In the genomic region with DNA sequence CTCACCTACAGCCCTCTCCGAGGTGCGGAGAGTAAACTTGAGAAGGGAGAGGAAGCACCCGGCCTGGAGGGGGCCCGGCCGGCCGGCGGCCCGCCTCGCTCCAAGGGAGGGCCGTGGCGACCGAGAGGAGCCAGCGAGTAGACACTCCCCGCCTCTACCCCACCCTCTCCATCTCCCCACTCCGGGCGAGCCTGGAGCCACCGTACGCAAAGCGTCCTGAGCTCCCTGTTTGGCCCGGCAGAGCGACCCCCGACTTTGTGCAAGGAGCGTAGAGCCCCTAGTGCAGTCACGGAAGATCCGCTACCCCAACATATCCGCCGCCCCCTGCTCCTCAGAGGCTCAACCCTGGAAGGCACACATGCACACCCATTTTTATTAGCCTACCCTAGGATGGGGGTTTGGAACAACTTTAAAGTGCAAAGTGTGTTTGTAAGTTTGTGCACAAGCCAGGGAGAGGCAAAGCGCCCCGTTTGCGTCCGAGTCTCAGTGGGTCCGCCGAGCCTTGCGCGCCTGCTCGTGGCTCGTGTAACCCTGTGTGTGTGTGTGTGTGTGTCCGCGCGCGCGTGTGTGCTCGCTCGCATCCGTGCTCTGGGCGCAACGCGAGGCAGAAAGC, we compare ENCODE assay signal across 8 cellular contexts. TPM values are rescaled to one million over a fixed set of nuclear protein-coding genes. Genes with fewer than 3 reads are reported as not detected.
DNase-seq lines count a peak whose midpoint lies in the region; ATAC-seq and TF ChIP-seq lines count a peak whose summit lies in the region.

No MANE protein-coding gene starts in this region.

- H4K20me1 ChIP-seq in KMS-11 (ENCODE audit: insufficient read depth): no peaks in the 10 kb centered on the region

- intact Hi-C loops in esophagus muscularis mucosa (cut with DNase I): loop anchor here (2.0 kb wide), 1 partner anchor 147 kb away; no protein-coding TSS in a partner anchor
- intact Hi-C loops in natural killer cell (cut with micrococcal nuclease): no loop called here

- DNase-seq in DMS53 (lab: John Stamatoyannopoulos, UW): peak; percentile 73
- DNase-seq in activated CD8-positive, alpha-beta T cell treated with anti-CD3 and anti-CD28 coated beads, Interleukin-2, amount 10 ng/mL, durations not matched to agents 7 days and 5 days: peak; percentile 65
- DNase-seq in esophagus muscularis mucosa (ENCODE audit: extremely low spot score): no peak
- peak; percentile 21 for DNase-seq in natural killer cell

- peak overlapping the region; percentile 50; the same call in 1 of the 2 replicates for H3K9ac ChIP-seq in KMS-11

- TF ChIP-seq CTCF in KMS-11 (conservative IDR thresholded peaks at IDR 0.05; ENCODE audit: low read depth, low read length) (no peak), esophagus muscularis mucosa (IDR thresholded peaks at IDR 0.05) (no peak), natural killer cell (IDR thresholded peaks at IDR 0.05) (no peak)

- H3K36me3 Mint-ChIP-seq in activated CD8-positive, alpha-beta T cell treated with anti-CD3 and anti-CD28 coated beads, Interleukin-2, amount 10 ng/mL, durations not matched to agents 7 days and 5 days (ENCODE audit: low read depth): no peaks in the 10 kb centered on the region
- H3K36me3 Mint-ChIP-seq in natural killer cell: no peaks in the 10 kb centered on the region

- H3K27me3 ChIP-seq in KMS-11 (ENCODE audit: insufficient read depth, low read depth) (peaks cover 8% of the 10 kb centered on the region), esophagus muscularis mucosa (no peaks in the 10 kb centered on the region)

- H3K9me3 Mint-ChIP-seq in activated CD8-positive, alpha-beta T cell treated with anti-CD3 and anti-CD28 coated beads, Interleukin-2, amount 10 ng/mL, durations not matched to agents 7 days and 5 days (ENCODE audit: insufficient read depth): no peaks in the 10 kb centered on the region
- H3K9me3 Mint-ChIP-seq in natural killer cell: no peaks in the 10 kb centered on the region

- peaks cover 21% of the 10 kb centered on the region for H3K4me1 Mint-ChIP-seq in activated CD8-positive, alpha-beta T cell treated with anti-CD3 and anti-CD28 coated beads, Interleukin-2, amount 10 ng/mL, durations not matched to agents 7 days and 5 days (ENCODE audit: low read depth)
- H3K4me1 Mint-ChIP-seq in natural killer cell: peaks cover 6 to 29% of the 10 kb centered on the region in 2 donors

- H3K4me3 ChIP-seq in KMS-11 (IDR thresholded peaks at IDR 0.05; ENCODE audit: insufficient read depth, low read depth, low read length) (no peak overlapping the region), esophagus muscularis mucosa (peak overlapping the region; percentile 66 to 86 (median 74))

- H3K79me2 ChIP-seq in KMS-11 (ENCODE audit: insufficient read depth, low read depth): no peaks in the 10 kb centered on the region

- no peaks in the 10 kb centered on the region for H3K36me3 ChIP-seq in KMS-11 (ENCODE audit: insufficient read depth)
- peaks cover 0 to 10% (median 0%) of the 10 kb centered on the region in 4 donors for H3K36me3 ChIP-seq in esophagus muscularis mucosa

- peak overlapping the region; percentile 70 for H3K4me2 ChIP-seq in KMS-11

- H3K9me3 ChIP-seq in esophagus muscularis mucosa: no peaks in the 10 kb centered on the region

- CTCF ChIA-PET in activated CD8-positive, alpha-beta T cell treated with anti-CD3 and anti-CD28 coated beads, Interleukin-2, amount 10 ng/mL, durations not matched to agents 7 days and 5 days (lab: Charles Lee): interaction anchor here (0.9 to 2.4 kb wide), 4 partner anchors 8 to 157 kb away, joined by 3 to 10 read pairs (median 4); no protein-coding TSS in a partner anchor

- no peak for TF ChIP-seq POLR2A in esophagus muscularis mucosa (IDR thresholded peaks at IDR 0.05; ENCODE audit: low read depth)

- POLR2A ChIA-PET in activated CD8-positive, alpha-beta T cell treated with anti-CD3 and anti-CD28 coated beads, Interleukin-2, amount 10 ng/mL, durations not matched to agents 7 days and 5 days (lab: Charles Lee): interaction anchor here (0.7 to 1.8 kb wide), 5 partner anchors 8 to 693 kb away, joined by 3 to 8 read pairs (median 3); no protein-coding TSS in a partner anchor

- peak overlapping the region; percentile 53 for H3K27ac ChIP-seq in KMS-11
- peak overlapping the region; percentile 84 to 92 (median 88) for H3K27ac ChIP-seq in esophagus muscularis mucosa (replicated peaks in 1 of 4)

- WGBS in esophagus muscularis mucosa: 0% methylated on average over 24 of the region's 48 CpGs

- ATAC-seq in GM21528 (IDR thresholded peaks at IDR 0.05; ENCODE audit: low FRiP score, unreplicated experiment) (peak; percentile 32), natural killer cell (peak; percentile 35 to 57 (median 41)), HG03469 (IDR thresholded peaks at IDR 0.05; ENCODE audit: unreplicated experiment) (no peak), GM18870 (IDR thresholded peaks at IDR 0.05; ENCODE audit: unreplicated experiment) (no peak)
- peak; percentile 56 for ATAC-seq in activated CD8-positive, alpha-beta T cell treated with anti-CD3 and anti-CD28 coated beads, Interleukin-2, amount 10 ng/mL, durations not matched to agents 7 days and 5 days

- H3K27me3 Mint-ChIP-seq in activated CD8-positive, alpha-beta T cell treated with anti-CD3 and anti-CD28 coated beads, Interleukin-2, amount 10 ng/mL, durations not matched to agents 7 days and 5 days (ENCODE audit: low read depth): peaks cover 22% of the 10 kb centered on the region
- H3K27me3 Mint-ChIP-seq in natural killer cell (ENCODE audit: low read depth in 2 of 2): peaks cover 18 to 21% of the 10 kb centered on the region in 2 donors

- peak overlapping the region; percentile 87 for H3K27ac Mint-ChIP-seq in activated CD8-positive, alpha-beta T cell treated with anti-CD3 and anti-CD28 coated beads, Interleukin-2, amount 10 ng/mL, durations not matched to agents 7 days and 5 days
- peak overlapping the region in 1 of 2 donors; percentile 71 for H3K27ac Mint-ChIP-seq in natural killer cell

- H3K4me1 ChIP-seq in KMS-11 (ENCODE audit: low read depth, poor library complexity, severe bottlenecking): peaks cover 5% of the 10 kb centered on the region
- peaks cover 24 to 63% (median 48%) of the 10 kb centered on the region in 4 donors for H3K4me1 ChIP-seq in esophagus muscularis mucosa

- peak overlapping the region; percentile 95 for H2AFZ ChIP-seq in KMS-11 (ENCODE audit: low read depth)

- H3K4me3 Mint-ChIP-seq in activated CD8-positive, alpha-beta T cell treated with anti-CD3 and anti-CD28 coated beads, Interleukin-2, amount 10 ng/mL, durations not matched to agents 7 days and 5 days: peak overlapping the region; percentile 87
- peak overlapping the region; percentile 96 for H3K4me3 Mint-ChIP-seq in natural killer cell

- TF ChIP-seq EP300 in esophagus muscularis mucosa (IDR thresholded peaks at IDR 0.05): no peak

RNA-seq across cellular contexts. Expression of gene SMAD6, which starts 0.5 kb away (rescaled TPM):
- 1 to 10 TPM in 1 of 2 experiments, under 1 TPM in 1; 0.97 to 1.2 TPM for total RNA-seq in activated CD8-positive, alpha-beta T cell treated with anti-CD3 and anti-CD28 coated beads, Interleukin-2, amount 10 ng/mL, durations not matched to agents 7 days and 5 days
- 10 to 100 TPM in 3 of 4 donors, 1 to 10 TPM in 1; 9.4 to 18.9 (median 14.3) TPM for total RNA-seq in esophagus muscularis mucosa
- total RNA-seq in natural killer cell: under 1 TPM; 0.07 to 0.38 (median 0.09) TPM

Comparison
In these comparisons a context has a peak if more than half of its experiments do, and no peak if none do; other contexts are left out.
1. ATAC-seq: peak in GM21528 (single experiment), activated CD8-positive, alpha-beta T cell treated with anti-CD3 and anti-CD28 coated beads, Interleukin-2, amount 10 ng/mL, durations not matched to agents 7 days and 5 days (single experiment) and natural killer cell (3 of 3); none in HG03469 (single experiment) and GM18870 (single experiment).
2. RNA of gene SMAD6, which starts 0.5 kb away (total RNA-seq): 9.4 to 18.9 TPM in esophagus muscularis mucosa; 0.97 to 1.2 TPM in activated CD8-positive, alpha-beta T cell treated with anti-CD3 and anti-CD28 coated beads, Interleukin-2, amount 10 ng/mL, durations not matched to agents 7 days and 5 days and 0.07 to 0.38 TPM in natural killer cell; every median in the first group is over 4 times any median in the second.